ENCODE assay signal across 10 cellular contexts in the genomic region with DNA sequence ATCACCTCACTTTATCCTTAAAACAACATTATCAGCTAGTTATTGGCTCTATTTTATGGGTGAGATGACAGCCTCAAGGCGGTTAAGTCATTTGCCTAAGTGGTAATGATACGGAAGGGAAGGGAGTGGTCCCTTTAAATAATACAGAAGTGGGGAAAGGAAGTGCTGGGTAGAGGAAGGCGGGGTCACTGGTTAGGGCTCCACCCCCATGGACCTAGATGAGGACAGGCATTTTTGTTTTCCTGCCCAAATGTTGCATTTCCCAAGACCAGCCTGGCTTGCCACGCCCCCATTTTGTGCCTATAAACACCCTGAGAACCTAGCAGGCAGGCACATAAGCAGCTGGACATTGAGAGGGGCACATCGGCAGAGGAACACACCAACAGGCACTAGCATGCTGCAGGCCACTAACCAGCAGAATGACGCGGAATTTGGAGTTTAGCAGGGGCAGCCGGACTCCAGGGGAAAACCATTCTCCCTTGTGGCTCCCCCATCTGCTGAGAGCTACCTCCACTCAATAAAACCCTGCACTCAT.
A peak's percentile ranks its signal among the peaks of the same experiment; 100 is the strongest.
DNase-seq lines count a peak whose midpoint lies in the region; ATAC-seq, FAIRE-seq and TF ChIP-seq lines count a peak whose summit lies in the region.
"Had no signal": no experiment of that assay in that cellular context is flagged by ENCODE, and none has a peak within 500 bp of the region (broad histone marks: within the 10 kb centered on the region; RNA-seq: fewer than 3 reads in every experiment).

No MANE protein-coding gene starts in this region.

- no peak overlapping the region for H2AFZ ChIP-seq in GM12878 (ENCODE audit: control insufficient read depth, low read depth, low read length)

- BruUV-seq in GM12878 (replicated peaks; lab: Mats Ljungman, UMichigan), result no TSS peak

- H3K4me1 ChIP-seq in GM12878 (ENCODE audit: control insufficient read depth, insufficient read depth, low read length), result 0 out of 2 replicates have a peak, but pooled peaks cover 7% of the 10 kb centered on the region

- ATAC-seq in HG03103 (IDR thresholded peaks at IDR 0.05; ENCODE audit: low read depth, unreplicated experiment), result peak; percentile 50
- peak; percentile 85 for ATAC-seq in GM12878
- peak; percentile 99 for ATAC-seq in memory B cell (ENCODE audit: low read depth)
- no peak for ATAC-seq in stimulated activated naive CD8-positive, alpha-beta T cell treated with anti-CD3 and anti-CD28 coated beads, Interleukin-15, Interleukin-2, amounts not matched to agents 100 U/mL and 50 U/mL, for 24 hours
- ATAC-seq: T-cell had no signal

- peak overlapping the region; percentile 45 for H3K4me3 Mint-ChIP-seq in memory B cell
- H3K4me3 Mint-ChIP-seq: CD4-positive, CD25-positive, alpha-beta regulatory T cell; T-cell had no signal

- TF ChIP-seq EP300 in GM12878 (IDR thresholded peaks at IDR 0.05; ENCODE audit: borderline replicate concordance in 1 of 2, control insufficient read depth in 1 of 2, low read depth in 2 of 2, low read length in 2 of 2), result no peak

- no peak overlapping the region for H3K4me3 ChIP-seq in GM12878

- in situ Hi-C loops in ACHN (cut with HindIII; ENCODE audit: low pct_ligation_motif_present, low pct_unique_long_range_greater_than_20kb, low sequenced_read_pairs), result no loop called here
- in situ Hi-C loops in GM12878 (cut with MboI), result no loop called here

- H3K9me3 Mint-ChIP-seq in memory B cell, result no peaks in the 10 kb centered on the region
- H3K9me3 Mint-ChIP-seq: CD4-positive, CD25-positive, alpha-beta regulatory T cell; T-cell had no signal

- TF ChIP-seq RAD21 in GM12878 (IDR thresholded peaks at IDR 0.05; ENCODE audit: insufficient read depth, low read depth, low read length), result no peak

- POLR2A ChIA-PET in GM12878 (lab: Charles Lee), result interaction anchor here (0.9 to 2.1 kb wide), 7 partner anchors 9 to 101 kb away, joined by 3 to 12 read pairs (median 6); partner anchors contain the start of gene EPS8

- peak overlapping the region; percentile 18 for H3K27ac Mint-ChIP-seq in memory B cell
- H3K27ac Mint-ChIP-seq: CD4-positive, CD25-positive, alpha-beta regulatory T cell; T-cell had no signal

- no peaks in the 10 kb centered on the region for H3K36me3 ChIP-seq in GM12878 (ENCODE audit: control insufficient read depth in 2 of 2, insufficient read depth in 2 of 2, low read length in 1 of 2)

- 76% methylated on average over 8 of the region's 8 CpGs for WGBS in GM12878 (ENCODE audit: insufficient coverage, insufficient replicate concordance, low lambda C conversion rate, missing lambda C conversion rate)

- no peak overlapping the region for H3K27ac ChIP-seq in GM12878 (ENCODE audit: control insufficient read depth, insufficient read depth)

- CTCF ChIA-PET in GM12878 (lab: Yijun Ruan, JAX), result interaction anchor here (0.8 to 2.6 kb wide), 5 partner anchors 10 to 85 kb away, joined by 3 to 11 read pairs (median 7); no protein-coding TSS in a partner anchor

- no peaks in the 10 kb centered on the region for H3K27me3 Mint-ChIP-seq in memory B cell

- H3K27me3 ChIP-seq in GM12878 (replicated peaks in 1 of 2; ENCODE audit: control insufficient read depth in 2 of 2, insufficient read depth in 2 of 2, low read length in 1 of 2), result no peaks in the 10 kb centered on the region

- peak; percentile 83 for DNase-seq in ACHN
- no peak for DNase-seq in GM12878 (ENCODE audit: low read depth, low spot score)
- DNase-seq in memory B cell (ENCODE audit: low spot score in 2 of 2), result peak in 1 of 2 donors; percentile 26
- no peak for DNase-seq in NK-92 treated with Interleukin-12 subunit alpha and Interleukin-12 subunit beta, amount 100 ng/mL, for 24 hours (lab: John Stamatoyannopoulos, UW)
- no peak for DNase-seq in stimulated activated naive CD8-positive, alpha-beta T cell treated with anti-CD3 and anti-CD28 coated beads, Interleukin-15, Interleukin-2, amounts not matched to agents 100 U/mL and 50 U/mL, for 24 hours
- DNase-seq in GM19238 (ENCODE audit: insufficient read length, low spot score), result no peak
- DNase-seq in NCI-H1694 treated with DMSO at 0.1 percent for 48 hours (lab: John Stamatoyannopoulos, UW), result no peak

- no peaks in the 10 kb centered on the region for H3K79me2 ChIP-seq in GM12878 (ENCODE audit: control insufficient read depth, insufficient read depth, low read length)

- no peak for TF ChIP-seq POLR2A in GM12878 (IDR thresholded peaks at IDR 0.05; ENCODE audit: low read depth, low read length)

- peaks cover 9% of the 10 kb centered on the region for H3K4me1 Mint-ChIP-seq in memory B cell
- H3K4me1 Mint-ChIP-seq: CD4-positive, CD25-positive, alpha-beta regulatory T cell; T-cell had no signal

- RAD21 ChIA-PET in GM12878 (lab: Charles Lee; ENCODE audit: unreplicated experiment), result interaction anchor here (0.6 to 2.9 kb wide), 11 partner anchors 9 to 159 kb away, joined by 3 to 11 read pairs (median 4); partner anchors contain the start of gene EPS8

- SMC1A ChIA-PET in GM12878 (lab: Charles Lee; ENCODE audit: uncharacterized antibody, unreplicated experiment), result interaction anchor here (0.7 to 3.6 kb wide), 16 partner anchors 7 to 120 kb away, joined by 3 to 30 read pairs (median 4); no protein-coding TSS in a partner anchor

- FAIRE-seq in GM12878 (lab: Jason Lieb, UNC), result no peak

- no peak for TF ChIP-seq CTCF in GM12878 (IDR thresholded peaks at IDR 0.05 in 2 of 3, conservative IDR thresholded peaks at IDR 0.05 in 1 of 3; ENCODE audit: control insufficient read depth in 2 of 3, extremely low read depth in 1 of 3, insufficient read depth in 1 of 3, low read depth in 3 of 3, low read length in 3 of 3)

- intact Hi-C loops in GM12878 (cut with micrococcal nuclease; ENCODE audit: unreplicated experiment), result loop anchor here (2.0 to 5.0 kb wide), 2 partner anchors 85 to 99 kb away; partner anchors contain the start of gene EPS8

- H4K20me1 ChIP-seq in GM12878 (ENCODE audit: control insufficient read depth, insufficient read depth), result no peaks in the 10 kb centered on the region

- H3K9me3 ChIP-seq in GM12878 (replicated peaks; ENCODE audit: control insufficient read depth, insufficient read depth, low read length), result no peaks in the 10 kb centered on the region; the same call in 2 of the 3 replicates

- H3K4me2 ChIP-seq in GM12878 (ENCODE audit: control insufficient read depth, insufficient read depth), result no peak overlapping the region

- no peak overlapping the region for H3K9ac ChIP-seq in GM12878 (ENCODE audit: control insufficient read depth, insufficient read depth, low read length)

- no peaks in the 10 kb centered on the region for H3K36me3 Mint-ChIP-seq in memory B cell
- H3K36me3 Mint-ChIP-seq: CD4-positive, CD25-positive, alpha-beta regulatory T cell; T-cell had no signal

TF ChIP-seq in GM12878, 131 proteins besides CTCF, POLR2A, EP300 and RAD21 (continues in another document):
- TF ChIP-seq POLR2AphosphoS2 (IDR thresholded peaks at IDR 0.05; ENCODE audit: low read depth, low read length) (no peak), YY1 (IDR thresholded peaks at IDR 0.05; ENCODE audit: low read depth, low read length) (no peak), MYC (IDR thresholded peaks at IDR 0.05; ENCODE audit: insufficient read depth, insufficient read length, insufficient replicate concordance, low read length, severe bottlenecking) (no peak), NR2C2 (IDR thresholded peaks at IDR 0.05; ENCODE audit: borderline replicate concordance, control insufficient read depth, insufficient read length, low read depth) (no peak), MLLT1 (IDR thresholded peaks at IDR 0.05) (peak; percentile 91), HDGF (IDR thresholded peaks at IDR 0.05) (peak; percentile 59), SPI1 (IDR thresholded peaks at IDR 0.05; ENCODE audit: borderline replicate concordance, insufficient read depth, low read depth, low read length) (peak; percentile 69; the same call in 1 of the 2 replicates), ZBED1 (IDR thresholded peaks at IDR 0.05; ENCODE audit: borderline replicate concordance) (no peak), TARDBP (IDR thresholded peaks at IDR 0.05; ENCODE audit: borderline replicate concordance) (no peak), DPF2 (IDR thresholded peaks at IDR 0.05) (no peak), MYB (IDR thresholded peaks at IDR 0.05; ENCODE audit: borderline replicate concordance, low read depth, low read length) (no peak)
- TF ChIP-seq, protein P1, sequence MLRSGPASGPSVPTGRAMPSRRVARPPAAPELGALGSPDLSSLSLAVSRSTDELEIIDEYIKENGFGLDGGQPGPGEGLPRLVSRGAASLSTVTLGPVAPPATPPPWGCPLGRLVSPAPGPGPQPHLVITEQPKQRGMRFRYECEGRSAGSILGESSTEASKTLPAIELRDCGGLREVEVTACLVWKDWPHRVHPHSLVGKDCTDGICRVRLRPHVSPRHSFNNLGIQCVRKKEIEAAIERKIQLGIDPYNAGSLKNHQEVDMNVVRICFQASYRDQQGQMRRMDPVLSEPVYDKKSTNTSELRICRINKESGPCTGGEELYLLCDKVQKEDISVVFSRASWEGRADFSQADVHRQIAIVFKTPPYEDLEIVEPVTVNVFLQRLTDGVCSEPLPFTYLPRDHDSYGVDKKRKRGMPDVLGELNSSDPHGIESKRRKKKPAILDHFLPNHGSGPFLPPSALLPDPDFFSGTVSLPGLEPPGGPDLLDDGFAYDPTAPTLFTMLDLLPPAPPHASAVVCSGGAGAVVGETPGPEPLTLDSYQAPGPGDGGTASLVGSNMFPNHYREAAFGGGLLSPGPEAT (IDR thresholded peaks at IDR 0.05; ENCODE audit: low read depth), result 0 out of 2 replicates have a peak, but pooled peaks have one; percentile 29
